In the genomic region with DNA sequence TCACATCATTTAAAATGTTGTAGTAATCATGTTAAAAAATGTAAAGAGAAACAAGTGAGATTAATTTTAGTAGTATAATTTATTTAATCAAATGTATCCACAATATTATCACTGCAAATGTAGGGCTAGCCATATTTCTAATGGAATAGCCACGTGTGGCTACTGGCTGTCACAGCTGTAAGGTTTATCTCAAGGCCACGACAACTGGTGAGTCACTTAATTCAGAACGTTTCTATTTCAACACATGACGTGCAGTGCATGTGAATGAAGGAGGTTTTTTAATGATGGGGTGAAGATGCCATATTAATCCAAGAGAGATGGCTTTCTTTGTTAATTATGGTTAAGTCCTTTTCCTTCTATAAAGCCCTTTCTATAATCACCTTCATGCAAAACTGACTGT, we compare ENCODE assay signal across 18 cellular contexts.
DNase-seq lines count a peak whose midpoint lies in the region; ATAC-seq and TF ChIP-seq lines count a peak whose summit lies in the region.
"Had no signal": no experiment of that assay in that cellular context is flagged by ENCODE, and none has a peak within 500 bp of the region (broad histone marks: within the 10 kb centered on the region; RNA-seq: fewer than 3 reads in every experiment).

No MANE protein-coding gene starts in this region.

- H3K36me3 ChIP-seq in fibroblast of lung (ENCODE audit: control insufficient read depth, insufficient read depth, low read length): no peaks in the 10 kb centered on the region
- H3K36me3 ChIP-seq: lower lobe of right lung had no signal

- peaks cover 2% of the 10 kb centered on the region for H3K4me1 ChIP-seq in fibroblast of lung (ENCODE audit: control insufficient read depth, extremely low read depth, insufficient read depth, low read length)

- H3K36me3 Mint-ChIP-seq in nephron progenitor cell (ENCODE audit: low read depth): peaks cover 51% of the 10 kb centered on the region

- H3K79me2 ChIP-seq in fibroblast of lung (ENCODE audit: control insufficient read depth, insufficient read depth, low read length): no peaks in the 10 kb centered on the region

- no peak overlapping the region for H3K4me3 ChIP-seq in fibroblast of lung (replicated peaks in 1 of 4; ENCODE audit: control extremely low read depth in 1 of 4, insufficient read depth in 1 of 4, low read depth in 3 of 4, low read length in 4 of 4)
- H3K4me3 ChIP-seq: lower lobe of right lung had no signal

- no peaks in the 10 kb centered on the region for H3K9me3 Mint-ChIP-seq in nephron progenitor cell
- H3K9me3 Mint-ChIP-seq: nephron had no signal

- H4K20me1 ChIP-seq in fibroblast of lung (ENCODE audit: control insufficient read depth, extremely low read depth, insufficient read depth, low read length): no peaks in the 10 kb centered on the region

- TF ChIP-seq CTCF in fibroblast of lung (conservative IDR thresholded peaks at IDR 0.05 in 1 of 2, IDR thresholded peaks at IDR 0.05 in 1 of 2; ENCODE audit: low read depth in 1 of 2, low read length in 2 of 2) (peak in 1 of 2 donors; percentile 15), nephron progenitor cell (IDR thresholded peaks at IDR 0.05) (no peak)

- no peak overlapping the region for H3K9ac ChIP-seq in fibroblast of lung (ENCODE audit: insufficient read depth, low read length)

- no peak overlapping the region for H2AFZ ChIP-seq in fibroblast of lung (ENCODE audit: low read length)

- no peaks in the 10 kb centered on the region for H3K9me3 ChIP-seq in fibroblast of lung (ENCODE audit: control insufficient read depth, insufficient read depth, low read depth, low read length)
- H3K9me3 ChIP-seq: lower lobe of right lung had no signal

- H3K27ac ChIP-seq in fibroblast of lung (ENCODE audit: insufficient read depth, low read length): no peak overlapping the region
- H3K27ac ChIP-seq: epithelial cell of prostate, HL-60 had no signal

- peaks cover 9% of the 10 kb centered on the region for H3K4me1 Mint-ChIP-seq in nephron progenitor cell

- H3K27me3 Mint-ChIP-seq in nephron progenitor cell (ENCODE audit: low read depth, poor library complexity): no peaks in the 10 kb centered on the region

- H3K27me3 ChIP-seq in fibroblast of lung (ENCODE audit: control insufficient read depth, insufficient read depth, low read length): no peaks in the 10 kb centered on the region

- ATAC-seq in GM19351 (IDR thresholded peaks at IDR 0.05; ENCODE audit: unreplicated experiment) (no peak), HG02840 (IDR thresholded peaks at IDR 0.05; ENCODE audit: low FRiP score, unreplicated experiment) (no peak)
- ATAC-seq: HCT116; lower lobe of right lung; Panc1; stimulated activated naive CD8-positive, alpha-beta T cell treated with anti-CD3 and anti-CD28 coated beads, Interleukin-15, Interleukin-2, amounts not matched to agents 100 U/mL and 50 U/mL, for 24 hours had no signal

- H3K4me2 ChIP-seq in fibroblast of lung (ENCODE audit: extremely low read depth, insufficient read depth, low read length): no peak overlapping the region

- H3K4me3 Mint-ChIP-seq in nephron progenitor cell: no peak overlapping the region
- H3K4me3 Mint-ChIP-seq: nephron had no signal

- DNase-seq in AG08396 (ENCODE audit: low spot score) (peak; percentile 16), RPMI7951 (ENCODE audit: low read depth) (peak; percentile 81), fibroblast of lung (ENCODE audit: low read depth in 2 of 2) (peak; percentile 67 to 90), nephron progenitor cell (no peak), NCI-H524 (lab: John Stamatoyannopoulos, UW) (no peak), AML-193 (lab: John Stamatoyannopoulos, UW) (no peak)
- DNase-seq: activated naive CD4-positive, alpha-beta T cell treated with Interleukin-2 at 50 U/mL for 16 hours; Karpas-422; lower lobe of right lung; NCI-H446 treated with DMSO at 0.1 percent for 48 hours; stimulated activated naive CD8-positive, alpha-beta T cell treated with anti-CD3 and anti-CD28 coated beads, Interleukin-15, Interleukin-2, amounts not matched to agents 100 U/mL and 50 U/mL, for 24 hours had no signal

- H3K27ac Mint-ChIP-seq in nephron progenitor cell: peak overlapping the region; percentile 56
- H3K27ac Mint-ChIP-seq: nephron had no signal

Comparison
In these comparisons a context has a peak if more than half of its experiments do, and no peak if none do; other contexts are left out.
1. DNase-seq: peak in AG08396 (single experiment), RPMI7951 (single experiment) and fibroblast of lung (2 of 2); none in nephron progenitor cell (single experiment), NCI-H524 (0 of 2) and AML-193 (0 of 2).